24 cellular contexts compared by ENCODE assay signal in the genomic region with DNA sequence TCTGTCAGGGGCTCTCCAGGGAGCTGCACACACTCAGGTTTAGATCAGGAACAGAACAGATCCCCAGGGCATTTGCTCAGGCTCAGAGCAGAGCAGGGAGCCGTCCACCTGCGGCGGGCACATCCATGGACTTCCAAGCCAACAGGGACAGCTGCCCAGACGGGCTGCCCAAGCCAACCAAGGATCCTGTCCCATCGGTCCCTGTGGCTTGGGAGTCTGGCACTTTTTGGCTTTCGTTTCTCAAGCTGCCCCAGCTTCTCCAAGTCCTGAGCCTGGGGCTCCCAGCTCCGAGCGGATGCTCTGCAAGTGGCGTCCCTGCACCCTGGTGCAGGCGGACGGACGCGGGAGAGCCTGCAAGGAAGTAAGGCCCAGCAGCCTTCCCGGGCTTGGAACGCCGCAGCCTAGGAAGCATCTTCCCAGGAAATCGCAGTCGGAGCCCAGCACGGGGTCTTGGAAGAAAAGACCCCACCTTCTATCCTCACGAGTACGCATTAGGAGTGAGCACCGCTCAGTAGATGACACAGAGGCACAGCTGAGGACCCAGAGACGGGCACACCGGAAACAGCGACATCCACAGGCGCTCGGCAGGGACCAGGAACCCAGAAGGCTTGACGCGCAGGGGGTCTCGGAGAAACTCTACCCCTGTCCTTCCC. TPM values are rescaled to one million over a fixed set of nuclear protein-coding genes. Genes with fewer than 3 reads are reported as not detected.
DNase-seq lines count a peak whose midpoint lies in the region; ATAC-seq and TF ChIP-seq lines count a peak whose summit lies in the region.
"Had no signal": no experiment of that assay in that cellular context is flagged by ENCODE, and none has a peak within 500 bp of the region (broad histone marks: within the 10 kb centered on the region; RNA-seq: fewer than 3 reads in every experiment).

No MANE protein-coding gene starts in this region.

- H3K4ac ChIP-seq in H9 (ENCODE audit: low read depth, low read length) = no peak overlapping the region

- H2AFZ ChIP-seq in H9 (ENCODE audit: low read length) = no peak overlapping the region

- no peak overlapping the region for H2BK20ac ChIP-seq in H9 (ENCODE audit: low read depth, low read length, poor library complexity, severe bottlenecking)

- peak overlapping the region in 2 of 3 experiments; percentile 73 to 88; a peak in 4 of 7 replicates for H3K27ac Mint-ChIP-seq in H9
- peak overlapping the region; percentile 90 for H3K27ac Mint-ChIP-seq in dendritic cell treated with granulocyte-macrophage colony-stimulating factor and Interleukin-4, amounts not matched to agents 40 ng/mL and 50 ng/mL, for 4 days
- H3K27ac Mint-ChIP-seq: activated naive CD4-positive, alpha-beta T cell treated with anti-CD3 and anti-CD28 coated beads, Interleukin-2, amount 10 ng/mL, durations not matched to agents 7 days and 5 days; CD8-positive, alpha-beta memory T cell had no signal

- H3K27me3 Mint-ChIP-seq in H9 (ENCODE audit: low read depth) = no peaks in the 10 kb centered on the region
- H3K27me3 Mint-ChIP-seq in dendritic cell treated with granulocyte-macrophage colony-stimulating factor and Interleukin-4, amounts not matched to agents 40 ng/mL and 50 ng/mL, for 4 days = peaks cover 57% of the 10 kb centered on the region
- H3K27me3 Mint-ChIP-seq: activated naive CD4-positive, alpha-beta T cell treated with anti-CD3 and anti-CD28 coated beads, Interleukin-2, amount 10 ng/mL, durations not matched to agents 7 days and 5 days; CD8-positive, alpha-beta memory T cell had no signal

- H3K23ac ChIP-seq in H9 (ENCODE audit: insufficient read length, low read depth, low read length) = no peak overlapping the region

- no peaks in the 10 kb centered on the region for H3K27me3 ChIP-seq in H9 (ENCODE audit: insufficient read depth, low read length)
- no peaks in the 10 kb centered on the region for H3K27me3 ChIP-seq in layer of hippocampus (ENCODE audit: control insufficient read depth, insufficient read depth, low read length)
- H3K27me3 ChIP-seq in stomach smooth muscle (ENCODE audit: control insufficient read depth in 1 of 2, insufficient read depth in 2 of 2, low read length in 2 of 2) = no peaks in the 10 kb centered on the region
- H3K27me3 ChIP-seq in ovary = no peaks in the 10 kb centered on the region
- H3K27me3 ChIP-seq: ascending aorta, suprapubic skin had no signal

- H3K18ac ChIP-seq in H9 (ENCODE audit: insufficient read length, low read depth, low read length) = no peak overlapping the region

- no peaks in the 10 kb centered on the region for H3K36me3 Mint-ChIP-seq in H9 (ENCODE audit: insufficient read depth in 1 of 3, low read depth in 3 of 3)
- peaks cover 54% of the 10 kb centered on the region for H3K36me3 Mint-ChIP-seq in dendritic cell treated with granulocyte-macrophage colony-stimulating factor and Interleukin-4, amounts not matched to agents 40 ng/mL and 50 ng/mL, for 4 days (ENCODE audit: low read depth)
- H3K36me3 Mint-ChIP-seq: CD8-positive, alpha-beta memory T cell had no signal

- no peaks in the 10 kb centered on the region for H3K23me2 ChIP-seq in H9 (ENCODE audit: insufficient read length, low read depth, low read length, poor library complexity, severe bottlenecking)

- DNase-seq in H9 (no peak), ovary (no peak)
- DNase-seq: activated naive CD4-positive, alpha-beta T cell treated with anti-CD3 and anti-CD28 coated beads, Interleukin-2, amount 10 ng/mL, durations not matched to agents 7 days and 5 days; activated T-cell treated with anti-CD3 and anti-CD28 coated beads, Interleukin-2, amount 50 U/mL, for 48 hours; CD8-positive, alpha-beta memory T cell; DMS53; GOT3; Karpas-422; NCI-H187 treated with DMSO at 0.1 percent for 48 hours; NCI-H446; NK-92 treated with Interleukin-12 subunit alpha and Interleukin-12 subunit beta, amount 100 ng/mL, for 24 hours; SK-N-SH; stimulated activated CD4-positive, alpha-beta T cell treated with anti-CD3 and anti-CD28 coated beads, Interleukin-15, amount 100 ng/mL, for 24 hours had no signal

- H3K36me3 ChIP-seq in stomach smooth muscle (ENCODE audit: control insufficient read depth in 2 of 2, insufficient read depth in 2 of 2, low read length in 2 of 2) (no peaks in the 10 kb centered on the region), ovary (no peaks in the 10 kb centered on the region)
- H3K36me3 ChIP-seq: ascending aorta, neutrophil, suprapubic skin had no signal

- no peak overlapping the region for H2BK12ac ChIP-seq in H9 (ENCODE audit: insufficient read length, low read depth, low read length)

- H3K9ac ChIP-seq in H9 (ENCODE audit: extremely low read depth, insufficient read length, low read length) = no peak overlapping the region
- no peak overlapping the region for H3K9ac ChIP-seq in stomach smooth muscle (ENCODE audit: low read length in 2 of 2)
- H3K9ac ChIP-seq: SK-N-SH had no signal

- no peak overlapping the region for H3T11ph ChIP-seq in H9 (ENCODE audit: low read length)

- no peak overlapping the region for H3K4me3 ChIP-seq in stomach smooth muscle (ENCODE audit: low read length in 2 of 2)
- H3K4me3 ChIP-seq in ovary = no peak overlapping the region
- H3K4me3 ChIP-seq: ascending aorta, lung, suprapubic skin had no signal

- no peak overlapping the region for H3K4me2 ChIP-seq in H9 (ENCODE audit: insufficient read depth, insufficient read length, low read length)
- H3K4me2 ChIP-seq: SK-N-SH had no signal

- no peak overlapping the region for H4K8ac ChIP-seq in H9 (replicated peaks; ENCODE audit: insufficient read length, low read depth, low read length)

- H2BK120ac ChIP-seq in H9 (ENCODE audit: low read depth, low read length, poor library complexity, severe bottlenecking) = no peak overlapping the region

- H3K27ac ChIP-seq in H9 (ENCODE audit: insufficient read length, low read depth, low read length) = no peak overlapping the region
- peak overlapping the region; percentile 47 for H3K27ac ChIP-seq in layer of hippocampus (ENCODE audit: low read depth, low read length)
- H3K27ac ChIP-seq in stomach smooth muscle (ENCODE audit: low read length) = peak overlapping the region; percentile 31
- no peak overlapping the region for H3K27ac ChIP-seq in ovary
- H3K27ac ChIP-seq: neutrophil had no signal

- TF ChIP-seq POLR2A in ovary (IDR thresholded peaks at IDR 0.05) = no peak

- H3K4me3 Mint-ChIP-seq in H9 = no peak overlapping the region
- H3K4me3 Mint-ChIP-seq in dendritic cell treated with granulocyte-macrophage colony-stimulating factor and Interleukin-4, amounts not matched to agents 40 ng/mL and 50 ng/mL, for 4 days = peak overlapping the region; percentile 23
- H3K4me3 Mint-ChIP-seq: activated naive CD4-positive, alpha-beta T cell treated with anti-CD3 and anti-CD28 coated beads, Interleukin-2, amount 10 ng/mL, durations not matched to agents 7 days and 5 days; CD8-positive, alpha-beta memory T cell had no signal

- intact Hi-C loops in dendritic cell treated with granulocyte-macrophage colony-stimulating factor and Interleukin-4, amounts not matched to agents 40 ng/mL and 50 ng/mL, for 4 days (cut with micrococcal nuclease) = no loop called here
- intact Hi-C loops in ovary (cut with DNase I) = no loop called here

- no CpG with 5 or more reads among the region's 30 CpGs for WGBS in H9 (ENCODE audit: extremely low coverage, insufficient read length, low lambda C conversion rate)
- 92 to 97% (median 95%) methylated on average over 30 of the region's 30 CpGs for WGBS in ovary, 3 donors

- TF ChIP-seq CTCF in H9 (conservative IDR thresholded peaks at IDR 0.05) (no peak), ovary (IDR thresholded peaks at IDR 0.05) (no peak)

- no peak overlapping the region for H4K91ac ChIP-seq in H9 (ENCODE audit: insufficient read length, low read depth, low read length)

- TF ChIP-seq EP300 in ovary (IDR thresholded peaks at IDR 0.05) = no peak

- no peaks in the 10 kb centered on the region for H3K79me1 ChIP-seq in H9 (ENCODE audit: insufficient read depth, low read depth, low read length, poor library complexity, severe bottlenecking)

- no peaks in the 10 kb centered on the region for H3K9me3 ChIP-seq in H9 (ENCODE audit: control insufficient read depth, low read depth, low read length)
- H3K9me3 ChIP-seq in stomach smooth muscle (ENCODE audit: control insufficient read depth in 2 of 2, low read length in 2 of 2) = no peaks in the 10 kb centered on the region
- H3K9me3 ChIP-seq in ovary = no peaks in the 10 kb centered on the region
- H3K9me3 ChIP-seq: ascending aorta, neutrophil, SK-N-SH, suprapubic skin had no signal

- no peak for ATAC-seq in GM21619 (IDR thresholded peaks at IDR 0.05; ENCODE audit: unreplicated experiment)
- ATAC-seq in GM18517 (IDR thresholded peaks at IDR 0.05; ENCODE audit: unreplicated experiment) = no peak
- ATAC-seq: activated CD4-positive, CD25-positive, alpha-beta regulatory T cell treated with anti-CD3 and anti-CD28 coated beads, Interleukin-2, amount 50 U/mL, for 24 hours had no signal

- no peak overlapping the region for H2BK5ac ChIP-seq in H9 (ENCODE audit: insufficient read length, low read length)

- no peak overlapping the region for H3K14ac ChIP-seq in H9 (ENCODE audit: insufficient read depth, low read length)

- no peak overlapping the region for H4K5ac ChIP-seq in H9 (ENCODE audit: insufficient read length, low read depth, low read length)

- no peak overlapping the region for H2AK5ac ChIP-seq in H9 (ENCODE audit: insufficient read length, low read length)

- no peaks in the 10 kb centered on the region for H3K79me2 ChIP-seq in H9 (ENCODE audit: insufficient read depth, low read length)

- H3K56ac ChIP-seq in H9 (ENCODE audit: insufficient read length, low read depth, low read length) = no peak overlapping the region

- H3K9me3 Mint-ChIP-seq in H9 = no peaks in the 10 kb centered on the region; a peak in 1 of 5 replicates
- H3K9me3 Mint-ChIP-seq in dendritic cell treated with granulocyte-macrophage colony-stimulating factor and Interleukin-4, amounts not matched to agents 40 ng/mL and 50 ng/mL, for 4 days = no peaks in the 10 kb centered on the region
- H3K9me3 Mint-ChIP-seq: activated naive CD4-positive, alpha-beta T cell treated with anti-CD3 and anti-CD28 coated beads, Interleukin-2, amount 10 ng/mL, durations not matched to agents 7 days and 5 days; CD8-positive, alpha-beta memory T cell had no signal

- H2BK15ac ChIP-seq in H9 (ENCODE audit: low read depth, low read length) = no peak overlapping the region

- H3K4me1 ChIP-seq in H9 (ENCODE audit: insufficient read depth, low read length) = peaks cover 6% of the 10 kb centered on the region; the same call in 1 of the 2 replicates
- peaks cover 53% of the 10 kb centered on the region for H3K4me1 ChIP-seq in stomach smooth muscle (ENCODE audit: control insufficient read depth, insufficient read depth, low read length)
- peaks cover 17% of the 10 kb centered on the region for H3K4me1 ChIP-seq in ovary (ENCODE audit: insufficient read depth)

- peaks cover 28 to 62% of the 10 kb centered on the region in 2 experiments for H3K4me1 Mint-ChIP-seq in H9
- peaks cover 93% of the 10 kb centered on the region for H3K4me1 Mint-ChIP-seq in dendritic cell treated with granulocyte-macrophage colony-stimulating factor and Interleukin-4, amounts not matched to agents 40 ng/mL and 50 ng/mL, for 4 days (ENCODE audit: low read depth)

- H4K20me1 ChIP-seq in H9 (ENCODE audit: control insufficient read depth, insufficient read depth, insufficient read length) = no peaks in the 10 kb centered on the region

RNA-seq across cellular contexts. Expression of gene GPR146, which starts 6.0 kb away (rescaled TPM):
- total RNA-seq in H9 (2021) = 1.4 and 1.6 TPM in 2 replicates
- 10 to 100 TPM in 3 of 7 donors, 1 to 10 TPM in 4; 6.1 to 20.1 (median 8.4) TPM for total RNA-seq in ovary
- 10 to 100 TPM in 1 of 2 donors, 1 to 10 TPM in 1; 7.9 to 25.0 TPM for polyA plus RNA-seq in ovary

RNA-seq across cellular contexts. Expression of gene GPER1, which starts 37.5 kb away (rescaled TPM):
- 0.22 TPM in 1 of 2 replicates, not detected in the other for total RNA-seq in H9 (2021)
- total RNA-seq in ovary = 1 to 10 TPM in 6 of 7 donors, under 1 TPM in 1; 0.48 to 7.5 (median 3.2) TPM
- 1 to 10 TPM; 2.0 to 2.9 TPM for polyA plus RNA-seq in ovary
- total RNA-seq: activated CD8-positive, alpha-beta memory T cell treated with anti-CD3 and anti-CD28 coated beads for 36 hours; CD8-positive, alpha-beta memory T cell had no signal

Comparison
In these comparisons a context has a peak if more than half of its experiments do, and no peak if none do; other contexts are left out.
1. H3K27ac ChIP-seq: peak in layer of hippocampus (single experiment) and stomach smooth muscle (single experiment); none in H9 (single experiment) and ovary (0 of 2).